Comparison of ENCODE assay signal across 15 cellular contexts in genomic region chr13:93777504-93777903, GRCh38.
DNase-seq lines count a peak whose midpoint lies in the region; ATAC-seq and TF ChIP-seq lines count a peak whose summit lies in the region.
"Had no signal": no experiment of that assay in that cellular context is flagged by ENCODE, and none has a peak within 500 bp of the region (broad histone marks: within the 10 kb centered on the region; RNA-seq: fewer than 3 reads in every experiment).

No MANE protein-coding gene starts in this region.

- in situ Hi-C loops in GM23248 (cut with MboI) = no loop called here

- no peak for TF ChIP-seq CTCF in neural progenitor cell (IDR thresholded peaks at IDR 0.05)
- no peak for TF ChIP-seq CTCF in tibial artery (IDR thresholded peaks at IDR 0.05)
- TF ChIP-seq CTCF in MM.1S (IDR thresholded peaks at IDR 0.05; ENCODE audit: low read length) = no peak

- H3K36me3 ChIP-seq in GM23248 (ENCODE audit: low read depth) (no peaks in the 10 kb centered on the region), SJSA1 (no peaks in the 10 kb centered on the region), neural progenitor cell (no peaks in the 10 kb centered on the region), tibial artery (no peaks in the 10 kb centered on the region), MM.1S (replicated peaks; ENCODE audit: insufficient read depth, low read length) (no peaks in the 10 kb centered on the region)
- H3K36me3 ChIP-seq: BLaER1 had no signal

- no peak overlapping the region for H3K4me3 ChIP-seq in GM23248
- no peak overlapping the region for H3K4me3 ChIP-seq in SJSA1
- H3K4me3 ChIP-seq in neural progenitor cell = no peak overlapping the region
- H3K4me3 ChIP-seq in tibial artery = no peak overlapping the region
- no peak overlapping the region for H3K4me3 ChIP-seq in MM.1S (ENCODE audit: low read length)
- H3K4me3 ChIP-seq: BLaER1, K562 had no signal

- H4K20me1 ChIP-seq in GM23248 (ENCODE audit: insufficient read depth) (no peaks in the 10 kb centered on the region), neural progenitor cell (ENCODE audit: low read depth) (no peaks in the 10 kb centered on the region), MM.1S (ENCODE audit: insufficient read depth, low read length) (no peaks in the 10 kb centered on the region)
- H4K20me1 ChIP-seq: BLaER1 had no signal

- H3K4me3 Mint-ChIP-seq in neural progenitor cell (no peak overlapping the region), T-helper 17 cell (no peak overlapping the region)
- H3K4me3 Mint-ChIP-seq: CD4-positive, CD25-positive, alpha-beta regulatory T cell had no signal

- DNase-seq in GM23248 = no peak
- DNase-seq in SJSA1 (ENCODE audit: low read depth in 1 of 2, low spot score in 2 of 2) = no peak
- no peak for DNase-seq in neural progenitor cell (ENCODE audit: low spot score)
- DNase-seq in tibial artery = no peak
- no peak for DNase-seq in MM.1S
- DNase-seq in T-helper 17 cell = no peak
- DNase-seq in nucleus accumbens (lab: John Stamatoyannopoulos, UW) = no peak
- DNase-seq: 8988T; AML-193; CD4-positive, CD25-positive, alpha-beta regulatory T cell; DMS 273 treated with DMSO at 0.1 percent for 48 hours had no signal

- H3K36me3 Mint-ChIP-seq in neural progenitor cell (no peaks in the 10 kb centered on the region), T-helper 17 cell (ENCODE audit: low read depth) (no peaks in the 10 kb centered on the region)
- H3K36me3 Mint-ChIP-seq: CD4-positive, CD25-positive, alpha-beta regulatory T cell had no signal

- H3K4me1 Mint-ChIP-seq in neural progenitor cell = no peaks in the 10 kb centered on the region
- H3K4me1 Mint-ChIP-seq in T-helper 17 cell = no peaks in the 10 kb centered on the region
- H3K4me1 Mint-ChIP-seq: CD4-positive, CD25-positive, alpha-beta regulatory T cell had no signal

- 57 to 60% methylated on average over 2 of the region's 2 CpGs for WGBS in GM23248 (ENCODE audit: low coverage in 1 of 2, low lambda C conversion rate in 2 of 2, missing lambda C conversion rate in 2 of 2), 2 experiments

- H2AFZ ChIP-seq in GM23248 = 0 out of 2 replicates have a peak overlapping the region, but pooled peaks have one; percentile 41
- no peak overlapping the region for H2AFZ ChIP-seq in neural progenitor cell (replicated peaks)
- no peak overlapping the region for H2AFZ ChIP-seq in MM.1S (ENCODE audit: low read length)

- H3K4me1 ChIP-seq in GM23248 (ENCODE audit: insufficient read depth) = peaks cover 36% of the 10 kb centered on the region
- H3K4me1 ChIP-seq in SJSA1 (replicated peaks) = peaks cover 34% of the 10 kb centered on the region
- peaks cover 32% of the 10 kb centered on the region for H3K4me1 ChIP-seq in neural progenitor cell
- H3K4me1 ChIP-seq in tibial artery = peaks cover 0 to 56% (median 14%) of the 10 kb centered on the region in 4 donors
- H3K4me1 ChIP-seq in MM.1S (ENCODE audit: low read length) = no peaks in the 10 kb centered on the region
- H3K4me1 ChIP-seq: BLaER1 had no signal

- no peaks in the 10 kb centered on the region for H3K27me3 ChIP-seq in GM23248 (replicated peaks; ENCODE audit: insufficient read depth)
- H3K27me3 ChIP-seq in SJSA1 (replicated peaks) = no peaks in the 10 kb centered on the region
- no peaks in the 10 kb centered on the region for H3K27me3 ChIP-seq in neural progenitor cell
- H3K27me3 ChIP-seq in tibial artery = no peaks in the 10 kb centered on the region
- no peaks in the 10 kb centered on the region for H3K27me3 ChIP-seq in MM.1S (replicated peaks; ENCODE audit: insufficient read depth, low read length)
- H3K27me3 ChIP-seq: BLaER1 had no signal

- H3K9me2 ChIP-seq in GM23248 (ENCODE audit: insufficient read depth) (no peaks in the 10 kb centered on the region), MM.1S (replicated peaks; ENCODE audit: insufficient read depth, low read length) (no peaks in the 10 kb centered on the region)

- H3K9me3 Mint-ChIP-seq in neural progenitor cell = no peaks in the 10 kb centered on the region

- H3K9ac ChIP-seq in GM23248 (no peak overlapping the region), neural progenitor cell (no peak overlapping the region), MM.1S (ENCODE audit: low read length) (no peak overlapping the region)
- H3K9ac ChIP-seq: BLaER1 had no signal

- H3F3A ChIP-seq in GM23248 (ENCODE audit: insufficient read depth) = peaks cover 26% of the 10 kb centered on the region
- H3F3A ChIP-seq in neural progenitor cell (ENCODE audit: low read depth) = peaks cover 15% of the 10 kb centered on the region
- no peaks in the 10 kb centered on the region for H3F3A ChIP-seq in MM.1S (ENCODE audit: insufficient read depth, low read length)

- no peak overlapping the region for H3K27ac Mint-ChIP-seq in neural progenitor cell
- no peak overlapping the region for H3K27ac Mint-ChIP-seq in T-helper 17 cell
- H3K27ac Mint-ChIP-seq: CD4-positive, CD25-positive, alpha-beta regulatory T cell had no signal

- intact Hi-C loops in tibial artery (cut with DNase I; ENCODE audit: low total_unique reads) = no loop called here

- H3K27me3 Mint-ChIP-seq in neural progenitor cell (ENCODE audit: insufficient read depth, low read depth) (peaks cover 1% of the 10 kb centered on the region), T-helper 17 cell (peaks cover 14% of the 10 kb centered on the region)
- H3K27me3 Mint-ChIP-seq: CD4-positive, CD25-positive, alpha-beta regulatory T cell had no signal

- H3K79me2 ChIP-seq in GM23248 (ENCODE audit: insufficient read depth) = no peaks in the 10 kb centered on the region
- H3K79me2 ChIP-seq in neural progenitor cell (ENCODE audit: low read depth) = no peaks in the 10 kb centered on the region
- H3K79me2 ChIP-seq in MM.1S (ENCODE audit: low read length) = no peaks in the 10 kb centered on the region

- peak overlapping the region; percentile 22; the same call in 1 of the 2 replicates for H3K27ac ChIP-seq in GM23248
- peak overlapping the region; percentile 70 for H3K27ac ChIP-seq in SJSA1
- peak overlapping the region; percentile 91 for H3K27ac ChIP-seq in neural progenitor cell
- H3K27ac ChIP-seq in tibial artery = peak overlapping the region; percentile 45 to 63
- H3K27ac ChIP-seq in MM.1S (ENCODE audit: low read length) = no peak overlapping the region
- H3K27ac ChIP-seq: BLaER1, HL-60 had no signal

- H3K9me3 ChIP-seq in GM23248 (ENCODE audit: low read depth) (no peaks in the 10 kb centered on the region), SJSA1 (replicated peaks) (no peaks in the 10 kb centered on the region), neural progenitor cell (ENCODE audit: low read depth) (no peaks in the 10 kb centered on the region), tibial artery (no peaks in the 10 kb centered on the region), MM.1S (replicated peaks; ENCODE audit: insufficient read depth, low read length) (no peaks in the 10 kb centered on the region), T-helper 17 cell (ENCODE audit: control insufficient read depth, low read length, poor library complexity, severe bottlenecking) (no peaks in the 10 kb centered on the region)
- H3K9me3 ChIP-seq: BLaER1 had no signal

- H3K4me2 ChIP-seq in GM23248 (ENCODE audit: unreplicated experiment) = no peak overlapping the region
- H3K4me2 ChIP-seq in neural progenitor cell = peak overlapping the region; percentile 62
- H3K4me2 ChIP-seq in MM.1S (ENCODE audit: low read depth, low read length) = no peak overlapping the region
- H3K4me2 ChIP-seq: BLaER1 had no signal

- ATAC-seq in T-helper 17 cell = no peak
- ATAC-seq: HCT116, K562 had no signal
